Comparison of ENCODE assay signal across 16 cellular contexts in the genomic region with DNA sequence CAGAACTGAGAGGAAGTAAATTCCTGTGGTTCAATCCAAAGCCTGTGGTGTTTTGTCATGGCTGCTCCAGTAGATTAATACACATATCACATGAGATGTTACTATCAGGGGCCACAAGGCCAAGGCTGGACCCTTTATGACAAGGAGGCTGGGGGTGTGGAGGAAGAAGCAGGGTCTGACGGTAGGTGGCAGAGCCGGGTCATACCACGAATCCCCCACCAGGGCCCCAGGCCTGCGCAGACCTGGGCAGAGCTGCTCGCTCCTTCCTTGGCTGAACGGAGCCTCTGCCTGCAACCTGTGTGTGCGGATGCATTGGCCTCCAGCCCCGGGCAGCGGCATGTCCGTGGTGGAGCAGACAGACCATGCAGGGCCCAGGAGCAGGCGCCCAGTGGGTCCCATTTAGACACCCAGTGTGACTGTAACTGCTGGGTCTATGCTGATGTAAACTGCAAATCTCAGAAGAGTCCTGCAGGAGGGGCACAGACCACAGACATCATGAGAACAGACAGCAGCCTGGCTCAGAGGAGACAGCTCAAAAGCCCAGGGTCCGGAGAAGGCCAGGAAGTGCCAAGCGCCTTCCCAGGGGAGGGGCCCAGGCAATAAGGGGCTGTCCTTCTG.
DNase-seq lines count a peak whose midpoint lies in the region; ATAC-seq and TF ChIP-seq lines count a peak whose summit lies in the region.
"Had no signal": no experiment of that assay in that cellular context is flagged by ENCODE, and none has a peak within 500 bp of the region (broad histone marks: within the 10 kb centered on the region; RNA-seq: fewer than 3 reads in every experiment).

No MANE protein-coding gene starts in this region.

- BruUV-seq in A673 (replicated peaks; lab: Mats Ljungman, UMichigan): no TSS peak

- H3K27me3 ChIP-seq in A673 (replicated peaks; ENCODE audit: insufficient read depth, low read depth, low read length, poor library complexity) (no peaks in the 10 kb centered on the region), mesenchymal stem cell (ENCODE audit: control insufficient read depth in 1 of 2, insufficient read depth in 1 of 2, low read length in 2 of 2) (peaks cover 0 to 54% of the 10 kb centered on the region in 2 experiments), HAP-1 (ENCODE audit: low read depth) (no peaks in the 10 kb centered on the region)
- H3K27me3 ChIP-seq: upper lobe of left lung had no signal

- no peak overlapping the region for H3K23ac ChIP-seq in mesenchymal stem cell (ENCODE audit: low read length in 2 of 2)

- no peak overlapping the region for H3K18ac ChIP-seq in mesenchymal stem cell (ENCODE audit: low read depth in 1 of 2, low read length in 2 of 2)

- H3K4me1 ChIP-seq in A673 (ENCODE audit: insufficient read depth, low read length, poor library complexity, severe bottlenecking) (peaks cover 10% of the 10 kb centered on the region), mesenchymal stem cell (ENCODE audit: control insufficient read depth, insufficient read depth, low read depth, low read length) (peaks cover 64% of the 10 kb centered on the region), HAP-1 (no peaks in the 10 kb centered on the region)

- H4K8ac ChIP-seq in mesenchymal stem cell (ENCODE audit: low read length): no peak overlapping the region

- H3K9me3 ChIP-seq in A673 (ENCODE audit: low read depth, low read length, poor library complexity, severe bottlenecking): no peaks in the 10 kb centered on the region
- H3K9me3 ChIP-seq in mesenchymal stem cell (ENCODE audit: control insufficient read depth, low read length): no peaks in the 10 kb centered on the region
- no peaks in the 10 kb centered on the region for H3K9me3 ChIP-seq in HAP-1
- H3K9me3 ChIP-seq: esophagus squamous epithelium, upper lobe of left lung had no signal

- 0 out of 2 replicates have a peak, but pooled peaks have one; percentile 21 for TF ChIP-seq CTCF in A673 (conservative IDR thresholded peaks at IDR 0.05; ENCODE audit: low read depth, low read length)

- H3K14ac ChIP-seq in mesenchymal stem cell (ENCODE audit: low read length in 2 of 2): no peak overlapping the region

- ATAC-seq in GM21619 (IDR thresholded peaks at IDR 0.05; ENCODE audit: unreplicated experiment) (no peak), GM21825 (IDR thresholded peaks at IDR 0.05; ENCODE audit: unreplicated experiment) (no peak), HG03097 (IDR thresholded peaks at IDR 0.05; ENCODE audit: low FRiP score, unreplicated experiment) (no peak)
- ATAC-seq: natural killer cell had no signal

- H4K91ac ChIP-seq in mesenchymal stem cell (ENCODE audit: low read length): no peak overlapping the region

- intact Hi-C loops in A673 (cut with micrococcal nuclease; ENCODE audit: unreplicated experiment): no loop called here

- no peak for DNase-seq in A673 (ENCODE audit: low spot score)
- peak; percentile 35 for DNase-seq in HK-2 (ENCODE audit: unreplicated experiment)
- DNase-seq in amniotic epithelial cell (ENCODE audit: low read depth): peak; percentile 75
- DNase-seq in mesenchymal stem cell: no peak
- DNase-seq in HAP-1 (ENCODE audit: low spot score in 2 of 2): no peak
- DNase-seq: central memory CD4-positive, alpha-beta T cell; esophagus squamous epithelium; immature natural killer cell; MV-4-11; natural killer cell; NCI-H345 had no signal

- H2AFZ ChIP-seq in mesenchymal stem cell (ENCODE audit: low read depth, low read length): no peak overlapping the region

- no peak overlapping the region for H2BK15ac ChIP-seq in mesenchymal stem cell (ENCODE audit: low read depth, poor library complexity, severe bottlenecking)

- CTCF ChIA-PET in A673 (lab: Charles Lee): no interaction called here

- H2BK120ac ChIP-seq in mesenchymal stem cell (ENCODE audit: low read depth, low read length): no peak overlapping the region

- H3K36me3 ChIP-seq in A673 (ENCODE audit: insufficient read depth, low read length, poor library complexity, severe bottlenecking) (no peaks in the 10 kb centered on the region), mesenchymal stem cell (ENCODE audit: control insufficient read depth in 1 of 2, insufficient read depth in 2 of 2, low read depth in 1 of 2, low read length in 2 of 2) (no peaks in the 10 kb centered on the region), HAP-1 (replicated peaks) (no peaks in the 10 kb centered on the region)
- H3K36me3 ChIP-seq: esophagus squamous epithelium, upper lobe of left lung had no signal

- POLR2A ChIA-PET in A673 (lab: Charles Lee; ENCODE audit: low non-redundant PET): no interaction called here

- H2AK5ac ChIP-seq in mesenchymal stem cell (ENCODE audit: low read length, severe bottlenecking): peak overlapping the region; percentile 13

- H3K4me3 ChIP-seq in A673 (ENCODE audit: low read depth, low read length, poor library complexity, severe bottlenecking) (no peak overlapping the region), mesenchymal stem cell (ENCODE audit: insufficient read depth in 1 of 2, low read depth in 1 of 2, low read length in 2 of 2) (no peak overlapping the region), HAP-1 (no peak overlapping the region)
- H3K4me3 ChIP-seq: esophagus squamous epithelium, SK-N-MC, upper lobe of left lung had no signal

- no peaks in the 10 kb centered on the region for H3K79me1 ChIP-seq in mesenchymal stem cell (replicated peaks; ENCODE audit: low read length, poor library complexity, severe bottlenecking)

- H3K9ac ChIP-seq in mesenchymal stem cell (ENCODE audit: low read length): no peak overlapping the region

- WGBS in mesenchymal stem cell: 85% methylated on average over 12 of the region's 13 CpGs

- in situ Hi-C loops in HAP-1 (cut with MboI; ENCODE audit: low sequenced_read_pairs): no loop called here

- no peak overlapping the region for H3K4ac ChIP-seq in mesenchymal stem cell (ENCODE audit: low read depth in 1 of 2, low read length in 2 of 2)

- H3K27ac ChIP-seq in A673 (ENCODE audit: low read depth, low read length, poor library complexity, severe bottlenecking): no peak overlapping the region
- H3K27ac ChIP-seq in mesenchymal stem cell (ENCODE audit: low read length, poor library complexity, severe bottlenecking): no peak overlapping the region
- H3K27ac ChIP-seq: esophagus squamous epithelium, SK-N-MC had no signal

- H3K4me2 ChIP-seq in mesenchymal stem cell (ENCODE audit: low read length, poor library complexity, severe bottlenecking): no peak overlapping the region

- peak overlapping the region; percentile 22 for H2BK5ac ChIP-seq in mesenchymal stem cell (ENCODE audit: low read depth, low read length, poor library complexity, severe bottlenecking)

- no peak overlapping the region for H2BK12ac ChIP-seq in mesenchymal stem cell (ENCODE audit: low read length in 2 of 2)

Comparison
In these comparisons a context has a peak if more than half of its experiments do, and no peak if none do; other contexts are left out.
1. DNase-seq: peak in HK-2 (single experiment) and amniotic epithelial cell (single experiment); none in A673 (single experiment), mesenchymal stem cell (single experiment) and HAP-1 (0 of 2).